1 cellular context compared by ENCODE assay signal in the genomic region with DNA sequence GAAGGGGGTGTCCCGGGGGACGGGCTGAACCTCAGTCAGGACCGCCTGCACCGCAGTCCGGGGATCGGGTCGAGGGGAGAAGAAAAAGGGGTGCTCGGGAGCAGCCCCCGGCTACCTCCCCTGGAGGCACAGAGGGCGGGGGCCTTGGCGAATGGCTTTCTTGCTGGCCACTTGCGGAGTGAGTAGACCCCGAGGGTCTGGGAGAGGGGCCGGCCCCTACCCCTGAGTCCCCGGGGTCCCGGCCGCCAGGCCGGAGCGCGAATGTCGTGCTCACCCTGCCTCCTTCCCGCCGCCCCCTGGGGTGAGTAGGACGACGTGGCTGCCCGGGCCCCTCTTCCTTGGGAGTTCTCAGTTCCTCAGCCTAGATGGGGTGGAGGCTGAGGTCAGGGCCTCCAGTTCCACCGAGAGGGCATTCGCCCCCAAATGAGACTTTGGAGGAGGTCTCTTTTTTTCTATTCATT.
TF ChIP-seq lines count a peak whose summit lies in the region.

No MANE protein-coding gene starts in this region.

TF ChIP-seq in HEK293, 187 proteins besides CTCF, POLR2A, EP300 and RAD21 (continued from another document and continues in another):
- TF ChIP-seq ZNF791 (tag by site-specific recombination; IDR thresholded peaks at IDR 0.05) (no peak), ZNF26 (tag by site-specific recombination; IDR thresholded peaks at IDR 0.05) (no peak), ZBTB20 (tag by site-specific recombination; IDR thresholded peaks at IDR 0.05) (peak; percentile 63; the same call in 1 of the 2 replicates), ZEB2 (tag by site-specific recombination; IDR thresholded peaks at IDR 0.05) (0 out of 2 replicates have a peak, but pooled peaks have one; percentile 12), ZBTB8A (tag by site-specific recombination; IDR thresholded peaks at IDR 0.05) (no peak; the same call in 1 of the 2 replicates), GLIS2 (tag by site-specific recombination; IDR thresholded peaks at IDR 0.05) (peak; percentile 70), ZBTB44 (tag by site-specific recombination; IDR thresholded peaks at IDR 0.05) (no peak), SP3 (tag by site-specific recombination; IDR thresholded peaks at IDR 0.05) (no peak), ZNF660 (tag by site-specific recombination; IDR thresholded peaks at IDR 0.05) (peak; percentile 29; the same call in 1 of the 2 replicates), ZNF423 (tag by site-specific recombination; IDR thresholded peaks at IDR 0.05) (peak; percentile 98), ZNF664 (tag by site-specific recombination; IDR thresholded peaks at IDR 0.05) (no peak), ZNF433 (tag by site-specific recombination; IDR thresholded peaks at IDR 0.05; ENCODE audit: low read depth) (no peak), ZNF544 (tag by site-specific recombination; IDR thresholded peaks at IDR 0.05) (no peak), ZNF350 (tag by site-specific recombination; IDR thresholded peaks at IDR 0.05) (no peak), GFI1B (tag by site-specific recombination; IDR thresholded peaks at IDR 0.05) (no peak), ZNF624 (tag by site-specific recombination; IDR thresholded peaks at IDR 0.05) (no peak), ZSCAN30 (tag by site-specific recombination; IDR thresholded peaks at IDR 0.05) (no peak), ZNF555 (tag by site-specific recombination; conservative IDR thresholded peaks at IDR 0.05) (no peak), OSR2 (tag by site-specific recombination; IDR thresholded peaks at IDR 0.05) (no peak), GLI2 (tag by site-specific recombination; IDR thresholded peaks at IDR 0.05; ENCODE audit: borderline replicate concordance, low read depth) (no peak), ZNF629 (tag by site-specific recombination; IDR thresholded peaks at IDR 0.05) (0 out of 2 replicates have a peak, but pooled peaks have one; percentile 19), ZNF837 (tag by site-specific recombination; IDR thresholded peaks at IDR 0.05) (no peak), ZNF658 (tag by site-specific recombination; IDR thresholded peaks at IDR 0.05) (no peak), ZNF140 (tag by site-specific recombination; IDR thresholded peaks at IDR 0.05) (no peak), ZBTB1 (tag by site-specific recombination; IDR thresholded peaks at IDR 0.05) (no peak), IKZF3 (tag by site-specific recombination; IDR thresholded peaks at IDR 0.05) (peak; percentile 66; the same call in 1 of the 2 replicates), ZNF692 (tag by site-specific recombination; IDR thresholded peaks at IDR 0.05) (no peak), ZNF184 (tag by site-specific recombination; IDR thresholded peaks at IDR 0.05) (no peak), ZNF335 (tag by site-specific recombination; conservative IDR thresholded peaks at IDR 0.05) (0 out of 2 replicates have a peak, but pooled peaks have one; percentile 36), BCL6B (tag by site-specific recombination; IDR thresholded peaks at IDR 0.05) (no peak), ZNF561 (tag by site-specific recombination; IDR thresholded peaks at IDR 0.05; ENCODE audit: borderline replicate concordance) (no peak), ZXDB (tag by site-specific recombination; IDR thresholded peaks at IDR 0.05) (peak; percentile 9; the same call in 1 of the 2 replicates), ZNF48 (tag by site-specific recombination; IDR thresholded peaks at IDR 0.05) (no peak), ZNF426 (tag by site-specific recombination; IDR thresholded peaks at IDR 0.05) (no peak), ZNF501 (tag by site-specific recombination; IDR thresholded peaks at IDR 0.05) (peak; percentile 18; the same call in 1 of the 2 replicates), ZNF175 (tag by site-specific recombination; IDR thresholded peaks at IDR 0.05) (no peak)
- TF ChIP-seq, protein P1, sequence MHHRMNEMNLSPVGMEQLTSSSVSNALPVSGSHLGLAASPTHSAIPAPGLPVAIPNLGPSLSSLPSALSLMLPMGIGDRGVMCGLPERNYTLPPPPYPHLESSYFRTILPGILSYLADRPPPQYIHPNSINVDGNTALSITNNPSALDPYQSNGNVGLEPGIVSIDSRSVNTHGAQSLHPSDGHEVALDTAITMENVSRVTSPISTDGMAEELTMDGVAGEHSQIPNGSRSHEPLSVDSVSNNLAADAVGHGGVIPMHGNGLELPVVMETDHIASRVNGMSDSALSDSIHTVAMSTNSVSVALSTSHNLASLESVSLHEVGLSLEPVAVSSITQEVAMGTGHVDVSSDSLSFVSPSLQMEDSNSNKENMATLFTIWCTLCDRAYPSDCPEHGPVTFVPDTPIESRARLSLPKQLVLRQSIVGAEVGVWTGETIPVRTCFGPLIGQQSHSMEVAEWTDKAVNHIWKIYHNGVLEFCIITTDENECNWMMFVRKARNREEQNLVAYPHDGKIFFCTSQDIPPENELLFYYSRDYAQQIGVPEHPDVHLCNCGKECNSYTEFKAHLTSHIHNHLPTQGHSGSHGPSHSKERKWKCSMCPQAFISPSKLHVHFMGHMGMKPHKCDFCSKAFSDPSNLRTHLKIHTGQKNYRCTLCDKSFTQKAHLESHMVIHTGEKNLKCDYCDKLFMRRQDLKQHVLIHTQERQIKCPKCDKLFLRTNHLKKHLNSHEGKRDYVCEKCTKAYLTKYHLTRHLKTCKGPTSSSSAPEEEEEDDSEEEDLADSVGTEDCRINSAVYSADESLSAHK (tag by site-specific recombination; IDR thresholded peaks at IDR 0.05): 0 out of 2 replicates have a peak, but pooled peaks have one; percentile 16
- TF ChIP-seq, protein P2, sequence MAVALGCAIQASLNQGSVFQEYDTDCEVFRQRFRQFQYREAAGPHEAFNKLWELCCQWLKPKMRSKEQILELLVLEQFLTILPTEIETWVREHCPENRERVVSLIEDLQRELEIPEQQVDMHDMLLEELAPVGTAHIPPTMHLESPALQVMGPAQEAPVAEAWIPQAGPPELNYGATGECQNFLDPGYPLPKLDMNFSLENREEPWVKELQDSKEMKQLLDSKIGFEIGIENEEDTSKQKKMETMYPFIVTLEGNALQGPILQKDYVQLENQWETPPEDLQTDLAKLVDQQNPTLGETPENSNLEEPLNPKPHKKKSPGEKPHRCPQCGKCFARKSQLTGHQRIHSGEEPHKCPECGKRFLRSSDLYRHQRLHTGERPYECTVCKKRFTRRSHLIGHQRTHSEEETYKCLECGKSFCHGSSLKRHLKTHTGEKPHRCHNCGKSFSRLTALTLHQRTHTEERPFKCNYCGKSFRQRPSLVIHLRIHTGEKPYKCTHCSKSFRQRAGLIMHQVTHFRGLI (tag by site-specific recombination; IDR thresholded peaks at IDR 0.05): no peak
- TF ChIP-seq, protein P3, sequence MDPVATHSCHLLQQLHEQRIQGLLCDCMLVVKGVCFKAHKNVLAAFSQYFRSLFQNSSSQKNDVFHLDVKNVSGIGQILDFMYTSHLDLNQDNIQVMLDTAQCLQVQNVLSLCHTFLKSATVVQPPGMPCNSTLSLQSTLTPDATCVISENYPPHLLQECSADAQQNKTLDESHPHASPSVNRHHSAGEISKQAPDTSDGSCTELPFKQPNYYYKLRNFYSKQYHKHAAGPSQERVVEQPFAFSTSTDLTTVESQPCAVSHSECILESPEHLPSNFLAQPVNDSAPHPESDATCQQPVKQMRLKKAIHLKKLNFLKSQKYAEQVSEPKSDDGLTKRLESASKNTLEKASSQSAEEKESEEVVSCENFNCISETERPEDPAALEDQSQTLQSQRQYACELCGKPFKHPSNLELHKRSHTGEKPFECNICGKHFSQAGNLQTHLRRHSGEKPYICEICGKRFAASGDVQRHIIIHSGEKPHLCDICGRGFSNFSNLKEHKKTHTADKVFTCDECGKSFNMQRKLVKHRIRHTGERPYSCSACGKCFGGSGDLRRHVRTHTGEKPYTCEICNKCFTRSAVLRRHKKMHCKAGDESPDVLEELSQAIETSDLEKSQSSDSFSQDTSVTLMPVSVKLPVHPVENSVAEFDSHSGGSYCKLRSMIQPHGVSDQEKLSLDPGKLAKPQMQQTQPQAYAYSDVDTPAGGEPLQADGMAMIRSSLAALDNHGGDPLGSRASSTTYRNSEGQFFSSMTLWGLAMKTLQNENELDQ (tag by site-specific recombination; IDR thresholded peaks at IDR 0.05; ENCODE audit: low read depth): no peak
- TF ChIP-seq, protein P4, sequence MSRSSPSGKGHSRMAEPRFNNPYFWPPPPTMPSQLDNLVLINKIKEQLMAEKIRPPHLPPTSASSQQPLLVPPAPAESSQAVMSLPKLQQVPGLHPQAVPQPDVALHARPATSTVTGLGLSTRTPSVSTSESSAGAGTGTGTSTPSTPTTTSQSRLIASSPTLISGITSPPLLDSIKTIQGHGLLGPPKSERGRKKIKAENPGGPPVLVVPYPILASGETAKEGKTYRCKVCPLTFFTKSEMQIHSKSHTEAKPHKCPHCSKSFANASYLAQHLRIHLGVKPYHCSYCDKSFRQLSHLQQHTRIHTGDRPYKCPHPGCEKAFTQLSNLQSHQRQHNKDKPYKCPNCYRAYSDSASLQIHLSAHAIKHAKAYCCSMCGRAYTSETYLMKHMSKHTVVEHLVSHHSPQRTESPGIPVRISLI (tag by site-specific recombination; IDR thresholded peaks at IDR 0.05): no peak
- TF ChIP-seq, protein P5, sequence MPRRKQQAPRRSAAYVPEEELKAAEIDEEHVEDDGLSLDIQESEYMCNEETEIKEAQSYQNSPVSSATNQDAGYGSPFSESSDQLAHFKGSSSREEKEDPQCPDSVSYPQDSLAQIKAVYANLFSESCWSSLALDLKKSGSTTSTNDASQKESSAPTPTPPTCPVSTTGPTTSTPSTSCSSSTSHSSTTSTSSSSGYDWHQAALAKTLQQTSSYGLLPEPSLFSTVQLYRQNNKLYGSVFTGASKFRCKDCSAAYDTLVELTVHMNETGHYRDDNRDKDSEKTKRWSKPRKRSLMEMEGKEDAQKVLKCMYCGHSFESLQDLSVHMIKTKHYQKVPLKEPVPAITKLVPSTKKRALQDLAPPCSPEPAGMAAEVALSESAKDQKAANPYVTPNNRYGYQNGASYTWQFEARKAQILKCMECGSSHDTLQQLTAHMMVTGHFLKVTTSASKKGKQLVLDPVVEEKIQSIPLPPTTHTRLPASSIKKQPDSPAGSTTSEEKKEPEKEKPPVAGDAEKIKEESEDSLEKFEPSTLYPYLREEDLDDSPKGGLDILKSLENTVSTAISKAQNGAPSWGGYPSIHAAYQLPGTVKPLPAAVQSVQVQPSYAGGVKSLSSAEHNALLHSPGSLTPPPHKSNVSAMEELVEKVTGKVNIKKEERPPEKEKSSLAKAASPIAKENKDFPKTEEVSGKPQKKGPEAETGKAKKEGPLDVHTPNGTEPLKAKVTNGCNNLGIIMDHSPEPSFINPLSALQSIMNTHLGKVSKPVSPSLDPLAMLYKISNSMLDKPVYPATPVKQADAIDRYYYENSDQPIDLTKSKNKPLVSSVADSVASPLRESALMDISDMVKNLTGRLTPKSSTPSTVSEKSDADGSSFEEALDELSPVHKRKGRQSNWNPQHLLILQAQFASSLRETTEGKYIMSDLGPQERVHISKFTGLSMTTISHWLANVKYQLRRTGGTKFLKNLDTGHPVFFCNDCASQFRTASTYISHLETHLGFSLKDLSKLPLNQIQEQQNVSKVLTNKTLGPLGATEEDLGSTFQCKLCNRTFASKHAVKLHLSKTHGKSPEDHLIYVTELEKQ (tag by site-specific recombination; IDR thresholded peaks at IDR 0.05; ENCODE audit: borderline replicate concordance): no peak
